Comparison of ENCODE assay signal across 18 cellular contexts in the genomic region with DNA sequence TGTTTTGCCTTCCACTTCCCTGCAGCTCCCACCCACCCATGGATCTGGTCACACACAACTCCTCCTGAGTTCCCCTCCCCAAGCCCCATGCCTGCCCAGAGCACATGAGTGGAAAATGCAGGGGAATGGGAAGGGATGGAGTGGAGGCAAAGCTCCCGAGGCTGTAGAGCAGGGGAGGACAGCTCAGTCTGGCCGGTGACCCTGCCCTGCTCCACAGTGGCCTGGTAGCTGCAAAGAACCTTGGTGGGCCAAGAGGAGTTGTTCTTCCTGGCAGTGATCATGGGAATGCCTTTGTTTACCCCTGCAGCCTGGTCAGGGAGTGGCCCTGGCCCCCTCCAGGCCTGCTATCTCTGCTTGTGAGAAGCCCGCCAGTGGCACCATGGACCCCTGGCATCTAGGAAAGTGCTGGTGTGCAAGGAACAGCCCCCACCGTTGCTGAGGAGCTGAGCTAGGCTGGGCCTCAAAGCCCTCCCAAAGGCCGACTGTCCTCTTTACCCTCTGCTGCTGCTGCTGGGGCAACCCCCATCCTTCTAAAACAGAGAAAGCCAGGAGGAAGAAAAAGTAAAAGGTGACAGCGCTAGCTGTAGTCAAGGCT.
DNase-seq lines count a peak whose midpoint lies in the region; ATAC-seq and TF ChIP-seq lines count a peak whose summit lies in the region.
"Had no signal": no experiment of that assay in that cellular context is flagged by ENCODE, and none has a peak within 500 bp of the region (broad histone marks: within the 10 kb centered on the region; RNA-seq: fewer than 3 reads in every experiment).

No MANE protein-coding gene starts in this region.

- H3K9me3 Mint-ChIP-seq in chondrocyte (ENCODE audit: low read depth), result no peaks in the 10 kb centered on the region
- H3K9me3 Mint-ChIP-seq: CD4-positive, alpha-beta memory T cell; GM23338; H9 had no signal

- intact Hi-C loops in left ventricle myocardium superior (cut with micrococcal nuclease), result no loop called here
- intact Hi-C loops in cardiac septum (cut with DNase I), result no loop called here
- intact Hi-C loops in spleen (cut with DNase I; ENCODE audit: low total_unique reads), result no loop called here

- TF ChIP-seq CTCF in chondrocyte (IDR thresholded peaks at IDR 0.05) (no peak), spleen (IDR thresholded peaks at IDR 0.05 in 8 of 11, conservative IDR thresholded peaks at IDR 0.05 in 3 of 11) (no peak)

- WGBS in spleen, 5 donors, result 80 to 91% (median 82%) methylated on average over 6 of the region's 6 CpGs

- TF ChIP-seq POLR2A in spleen (IDR thresholded peaks at IDR 0.05), result no peak

- no peaks in the 10 kb centered on the region for H3K36me3 Mint-ChIP-seq in chondrocyte (ENCODE audit: low read depth)
- H3K36me3 Mint-ChIP-seq: CD4-positive, alpha-beta memory T cell had no signal

- no peak overlapping the region for H3K27ac Mint-ChIP-seq in chondrocyte (ENCODE audit: unreplicated experiment)
- H3K27ac Mint-ChIP-seq: CD4-positive, alpha-beta memory T cell; GM23338; H9 had no signal

- peaks cover 30% of the 10 kb centered on the region for H3K27me3 Mint-ChIP-seq in chondrocyte (ENCODE audit: low read depth)

- peak; percentile 17 for DNase-seq in left ventricle myocardium superior
- DNase-seq in cardiac septum (ENCODE audit: low spot score), result no peak
- DNase-seq in chondrocyte (ENCODE audit: low spot score), result peak; percentile 58
- DNase-seq in spleen, result peak; percentile 60
- no peak for DNase-seq in stimulated activated CD4-positive, alpha-beta T cell treated with anti-CD3 and anti-CD28 coated beads, Interleukin-2, amount 100 ng/mL, for 48 hours
- DNase-seq in stimulated activated CD4-positive, alpha-beta T cell treated with anti-CD3 and anti-CD28 coated beads, Interleukin-4, amount 100 ng/mL, for 4 hours, result no peak
- DNase-seq: 8988T; ACHN; AML-193; Calu3; CD4-positive, alpha-beta memory T cell; DND-41; H9 had no signal

- H3K27me3 ChIP-seq in spleen (replicated peaks in 1 of 7), result no peaks in the 10 kb centered on the region
- H3K27me3 ChIP-seq: BE2C; BLaER1 treated with 17β-estradiol and CSF1 and Interleukin-3, amounts not matched to agents 10 nM and 100 nM had no signal

- peaks cover 0 to 2% (median 0%) of the 10 kb centered on the region in 6 donors for H3K4me1 ChIP-seq in spleen
- H3K4me1 ChIP-seq: A549 had no signal

- H3K4me3 Mint-ChIP-seq in chondrocyte (ENCODE audit: unreplicated experiment), result no peak overlapping the region
- H3K4me3 Mint-ChIP-seq: CD4-positive, alpha-beta memory T cell; GM23338; H9 had no signal

- no peak overlapping the region for H3K4me3 ChIP-seq in spleen
- H3K4me3 ChIP-seq: A549; BLaER1 treated with 17β-estradiol and CSF1 and Interleukin-3, amounts not matched to agents 10 nM and 100 nM; GM23338 had no signal

- no peaks in the 10 kb centered on the region for H3K4me1 Mint-ChIP-seq in chondrocyte (ENCODE audit: low read depth)
- H3K4me1 Mint-ChIP-seq: CD4-positive, alpha-beta memory T cell; GM23338; H9 had no signal

- H3K36me3 ChIP-seq in spleen, result peaks cover 0 to 16% (median 0%) of the 10 kb centered on the region in 6 donors
- H3K36me3 ChIP-seq: BLaER1 treated with 17β-estradiol and CSF1 and Interleukin-3, amounts not matched to agents 10 nM and 100 nM had no signal

- no peak for ATAC-seq in left ventricle myocardium superior
- ATAC-seq: A549, GM23338, HCT116 had no signal

- H3K9me3 ChIP-seq in spleen, result no peaks in the 10 kb centered on the region
- H3K9me3 ChIP-seq: A549; BE2C; BLaER1 treated with 17β-estradiol and CSF1 and Interleukin-3, amounts not matched to agents 10 nM and 100 nM had no signal

- no peak overlapping the region for H3K27ac ChIP-seq in spleen
- H3K27ac ChIP-seq: A549; BLaER1 treated with 17β-estradiol and CSF1 and Interleukin-3, amounts not matched to agents 10 nM and 100 nM had no signal

Comparison
In these comparisons a context has a peak if more than half of its experiments do, and no peak if none do; other contexts are left out.
1. DNase-seq: peak in left ventricle myocardium superior (single experiment), chondrocyte (single experiment) and spleen (single experiment); none in cardiac septum (single experiment), stimulated activated CD4-positive, alpha-beta T cell treated with anti-CD3 and anti-CD28 coated beads, Interleukin-2, amount 100 ng/mL, for 48 hours (0 of 2) and stimulated activated CD4-positive, alpha-beta T cell treated with anti-CD3 and anti-CD28 coated beads, Interleukin-4, amount 100 ng/mL, for 4 hours (0 of 2).